In genomic region chr17:77453613-77454559, GRCh38 we compare ENCODE assay signal across 8 cellular contexts.
DNase-seq lines count a peak whose midpoint lies in the region; ATAC-seq, FAIRE-seq and TF ChIP-seq lines count a peak whose summit lies in the region.

No MANE protein-coding gene starts in this region.

- SMC1A ChIA-PET in GM12878 (lab: Charles Lee; ENCODE audit: uncharacterized antibody, unreplicated experiment), result interaction anchor here (1.0 to 5.6 kb wide), 9 partner anchors 10 to 129 kb away, joined by 3 to 46 read pairs (median 8); no protein-coding TSS in a partner anchor

- TF ChIP-seq POLR2A in GM12878 (IDR thresholded peaks at IDR 0.05; ENCODE audit: low read depth, low read length), result peak; percentile 57

- ATAC-seq in CD8-positive, alpha-beta T cell, result peak; percentile 48
- peak; percentile 11 for ATAC-seq in GM12878
- peak; percentile 25 to 39 for ATAC-seq in naive B cell (ENCODE audit: low read depth in 2 of 2)
- no peak for ATAC-seq in HG02938 (IDR thresholded peaks at IDR 0.05; ENCODE audit: unreplicated experiment)

- CTCF ChIA-PET in CD8-positive, alpha-beta T cell (lab: Charles Lee), result interaction anchor here (0.7 to 8.8 kb wide), 15 partner anchors 9 to 124 kb away, joined by 3 to 142 read pairs (median 5); no protein-coding TSS in a partner anchor
- CTCF ChIA-PET in GM12878 (lab: Yijun Ruan, JAX), result interaction anchor here (0.7 to 6.4 kb wide), 9 partner anchors 10 to 53 kb away, joined by 3 to 53 read pairs (median 10); no protein-coding TSS in a partner anchor

- POLR2A ChIA-PET in CD8-positive, alpha-beta T cell (lab: Charles Lee), result interaction anchor here (0.5 to 8.6 kb wide), 30 partner anchors 9 to 676 kb away, joined by 3 to 106 read pairs (median 4); partner anchors contain the start of genes TMC8 and TNRC6C
- POLR2A ChIA-PET in GM12878 (lab: Charles Lee), result interaction anchor here (0.6 to 6.4 kb wide), 9 partner anchors 9 to 940 kb away, joined by 3 to 78 read pairs (median 6); no protein-coding TSS in a partner anchor

- H4K20me1 ChIP-seq in GM12878 (ENCODE audit: control insufficient read depth, insufficient read depth), result no peaks in the 10 kb centered on the region

- FAIRE-seq in GM12878 (lab: Jason Lieb, UNC), result no peak

- RAD21 ChIA-PET in GM12878 (lab: Charles Lee; ENCODE audit: unreplicated experiment), result interaction anchor here (1.1 to 6.8 kb wide), 10 partner anchors 9 to 131 kb away, joined by 3 to 102 read pairs (median 8); no protein-coding TSS in a partner anchor

- H3K36me3 Mint-ChIP-seq in CD8-positive, alpha-beta T cell, result peaks cover 54% of the 10 kb centered on the region
- peaks cover 0 to 5% of the 10 kb centered on the region in 2 donors for H3K36me3 Mint-ChIP-seq in naive B cell

- 22% methylated on average over 29 of the region's 29 CpGs for WGBS in GM12878 (ENCODE audit: insufficient coverage, insufficient replicate concordance, low lambda C conversion rate, missing lambda C conversion rate)

- in situ Hi-C loops in GM12878 (cut with MboI), result loop anchor here (10.0 to 25.0 kb wide), 2 partner anchors 701 to 1192 kb away; partner anchors contain the start of gene UBALD2

- peak overlapping the region; percentile 99 for H3K4me3 ChIP-seq in CD8-positive, alpha-beta T cell (ENCODE audit: low read depth, low read length)
- peak overlapping the region; percentile 94 for H3K4me3 ChIP-seq in GM12878

- peak overlapping the region; percentile 86 for H3K27ac ChIP-seq in CD8-positive, alpha-beta T cell (ENCODE audit: low read depth, low read length)
- peak overlapping the region; percentile 99 for H3K27ac ChIP-seq in GM12878 (ENCODE audit: control insufficient read depth, insufficient read depth)

- no peak overlapping the region for H2AFZ ChIP-seq in GM12878 (ENCODE audit: control insufficient read depth, low read depth, low read length)

- peak overlapping the region; percentile 86 for H3K9ac ChIP-seq in GM12878 (ENCODE audit: control insufficient read depth, insufficient read depth, low read length)

- intact Hi-C loops in CD8-positive, alpha-beta T cell (cut with DNase I, micrococcal nuclease), result loop anchor here (1.0 to 10.0 kb wide), 4 partner anchors 13 to 1301 kb away; partner anchors contain the start of genes MFSD11 (in 1 of the 2) and SRSF2 (in 1 of the 2)
- intact Hi-C loops in GM12878 (cut with micrococcal nuclease; ENCODE audit: unreplicated experiment) (loop anchor here (2.0 kb wide), 1 partner anchor 19 kb away; no protein-coding TSS in a partner anchor), posterior vena cava (cut with DNase I) (no loop called here)

- peak in 4 of 7 experiments; percentile 58 to 80 (median 72) for DNase-seq in CD8-positive, alpha-beta T cell
- DNase-seq in NAMALWA (ENCODE audit: low spot score) (peak; percentile 62), GM12878 (ENCODE audit: low read depth, low spot score) (no peak), naive B cell (no peak), midbrain (lab: John Stamatoyannopoulos, UW) (no peak), posterior vena cava (ENCODE audit: low spot score) (no peak), NCI-H2107 treated with DMSO at 0.1 percent for 48 hours (lab: John Stamatoyannopoulos, UW; ENCODE audit: unreplicated experiment) (no peak)

- peak overlapping the region; percentile 100 for H3K27ac Mint-ChIP-seq in CD8-positive, alpha-beta T cell
- peak overlapping the region; percentile 94 to 99 (median 98) for H3K27ac Mint-ChIP-seq in naive B cell

- H3K79me2 ChIP-seq in GM12878 (ENCODE audit: control insufficient read depth, insufficient read depth, low read length), result peaks cover 100% of the 10 kb centered on the region

- peaks cover 59% of the 10 kb centered on the region for H3K4me1 ChIP-seq in CD8-positive, alpha-beta T cell (ENCODE audit: insufficient read depth, low read length)
- H3K4me1 ChIP-seq in GM12878 (ENCODE audit: control insufficient read depth, insufficient read depth, low read length), result peaks cover 55% of the 10 kb centered on the region

- peak overlapping the region; percentile 98 for H3K4me2 ChIP-seq in GM12878 (ENCODE audit: control insufficient read depth, insufficient read depth)

- TF ChIP-seq RAD21 in GM12878 (IDR thresholded peaks at IDR 0.05; ENCODE audit: insufficient read depth, low read depth, low read length), result no peak

- H3K9me3 Mint-ChIP-seq in CD8-positive, alpha-beta T cell, result no peaks in the 10 kb centered on the region
- no peaks in the 10 kb centered on the region for H3K9me3 Mint-ChIP-seq in naive B cell

- TF ChIP-seq CTCF in CD8-positive, alpha-beta T cell (IDR thresholded peaks at IDR 0.05), result no peak
- TF ChIP-seq CTCF in GM12878 (IDR thresholded peaks at IDR 0.05 in 2 of 3, conservative IDR thresholded peaks at IDR 0.05 in 1 of 3; ENCODE audit: control insufficient read depth in 2 of 3, extremely low read depth in 1 of 3, insufficient read depth in 1 of 3, low read depth in 3 of 3, low read length in 3 of 3), result no peak

- H3K27me3 ChIP-seq in CD8-positive, alpha-beta T cell (ENCODE audit: insufficient read depth, low read length), result no peaks in the 10 kb centered on the region
- H3K27me3 ChIP-seq in GM12878 (replicated peaks in 1 of 2; ENCODE audit: control insufficient read depth in 2 of 2, insufficient read depth in 2 of 2, low read length in 1 of 2), result no peaks in the 10 kb centered on the region

- no peaks in the 10 kb centered on the region for H3K27me3 Mint-ChIP-seq in CD8-positive, alpha-beta T cell (ENCODE audit: low read depth)
- H3K27me3 Mint-ChIP-seq in naive B cell, result no peaks in the 10 kb centered on the region

- peak overlapping the region; percentile 94 for H3K4me3 Mint-ChIP-seq in CD8-positive, alpha-beta T cell
- peak overlapping the region; percentile 97 to 100 (median 98) for H3K4me3 Mint-ChIP-seq in naive B cell

- no peak for TF ChIP-seq EP300 in GM12878 (IDR thresholded peaks at IDR 0.05; ENCODE audit: borderline replicate concordance in 1 of 2, control insufficient read depth in 1 of 2, low read depth in 2 of 2, low read length in 2 of 2)

- H3K9me3 ChIP-seq in CD8-positive, alpha-beta T cell (ENCODE audit: low read length), result no peaks in the 10 kb centered on the region
- no peaks in the 10 kb centered on the region for H3K9me3 ChIP-seq in GM12878 (replicated peaks; ENCODE audit: control insufficient read depth, insufficient read depth, low read length)

- BruUV-seq in GM12878 (replicated peaks; lab: Mats Ljungman, UMichigan), result no TSS peak

- H3K36me3 ChIP-seq in CD8-positive, alpha-beta T cell (ENCODE audit: insufficient read depth, low read length), result no peaks in the 10 kb centered on the region
- H3K36me3 ChIP-seq in GM12878 (ENCODE audit: control insufficient read depth in 2 of 2, insufficient read depth in 2 of 2, low read length in 1 of 2), result peaks cover 7 to 8% of the 10 kb centered on the region in 2 experiments; a peak in 3 of 4 replicates

- H3K4me1 Mint-ChIP-seq in CD8-positive, alpha-beta T cell (ENCODE audit: low read depth), result peaks cover 52% of the 10 kb centered on the region
- H3K4me1 Mint-ChIP-seq in naive B cell, result peaks cover 73 to 84% (median 77%) of the 10 kb centered on the region in 3 donors

TF ChIP-seq in GM12878, 131 proteins besides CTCF, POLR2A, EP300 and RAD21 (continues in another document):
- TF ChIP-seq KAT2A (conservative IDR thresholded peaks at IDR 0.05; ENCODE audit: control insufficient read depth, low read depth, low read length), result no peak
- no peak; the same call in 1 of the 2 replicates for TF ChIP-seq SIN3A (IDR thresholded peaks at IDR 0.05; ENCODE audit: low read depth, low read length)
- peak; percentile 35 for TF ChIP-seq POLR2AphosphoS2 (IDR thresholded peaks at IDR 0.05; ENCODE audit: low read depth, low read length)
- peak; percentile 43; the same call in 1 of the 2 replicates for TF ChIP-seq NR2C1 (IDR thresholded peaks at IDR 0.05)
- TF ChIP-seq RAD51 (IDR thresholded peaks at IDR 0.05), result no peak
- TF ChIP-seq CHD2 (IDR thresholded peaks at IDR 0.05; ENCODE audit: borderline replicate concordance, low read depth, low read length), result 0 out of 2 replicates have a peak, but pooled peaks have one; percentile 19
- no peak for TF ChIP-seq HDAC2 (IDR thresholded peaks at IDR 0.05)
- no peak for TF ChIP-seq TCF7 (IDR thresholded peaks at IDR 0.05; ENCODE audit: borderline replicate concordance)
- TF ChIP-seq SMARCA5 (IDR thresholded peaks at IDR 0.05), result no peak
- peak; percentile 62; the same call in 1 of the 2 replicates for TF ChIP-seq POLR2AphosphoS5 (IDR thresholded peaks at IDR 0.05; ENCODE audit: low read length)
- no peak for TF ChIP-seq CUX1 (IDR thresholded peaks at IDR 0.05; ENCODE audit: insufficient replicate concordance, low read depth, low read length)

Comparison
In these comparisons a context has a peak if more than half of its experiments do, and no peak if none do; other contexts are left out.
1. DNase-seq: peak in CD8-positive, alpha-beta T cell (4 of 7) and NAMALWA (single experiment); none in GM12878 (single experiment), naive B cell (single experiment), midbrain (single experiment), posterior vena cava (single experiment) and NCI-H2107 treated with DMSO at 0.1 percent for 48 hours (single experiment).
2. intact Hi-C loops: an anchor here in CD8-positive, alpha-beta T cell (1.0 to 10.0 kb wide) and GM12878 (2.0 kb wide); none called in posterior vena cava.